Comparison of ENCODE assay signal across 8 cellular contexts in genomic region chr21:33642027-33642895, GRCh38. TPM values are rescaled to one million over a fixed set of nuclear protein-coding genes. Genes with fewer than 3 reads are reported as not detected.
DNase-seq lines count a peak whose midpoint lies in the region; ATAC-seq and TF ChIP-seq lines count a peak whose summit lies in the region.

TSS of gene ITSN1 (plus strand) at chr21:33642501. CDS start at chr21:33718829, 76,328 bp downstream.

- peak within 1 kb of the TSS; percentile 92 for H3K4me3 ChIP-seq in epithelial cell of proximal tubule (ENCODE audit: low read depth, low read length)

- TF ChIP-seq EP300 in Ishikawa (IDR thresholded peaks at IDR 0.05; ENCODE audit: borderline replicate concordance): no peak

- peaks cover 30% of the 10 kb centered on the region for H3K4me1 Mint-ChIP-seq in activated T-cell treated with anti-CD3 and anti-CD28 coated beads, Interleukin-2, amount 50 U/mL, for 24 hours (ENCODE audit: low read depth)

- H3K27me3 Mint-ChIP-seq in activated T-cell treated with anti-CD3 and anti-CD28 coated beads, Interleukin-2, amount 50 U/mL, for 24 hours: peaks cover 21% of the 10 kb centered on the region

- no peaks in the 10 kb centered on the region for H3K9me3 Mint-ChIP-seq in activated T-cell treated with anti-CD3 and anti-CD28 coated beads, Interleukin-2, amount 50 U/mL, for 24 hours

- peak within 1 kb of the TSS; percentile 97 for H3K27ac Mint-ChIP-seq in activated T-cell treated with anti-CD3 and anti-CD28 coated beads, Interleukin-2, amount 50 U/mL, for 24 hours

- peaks cover 15% of the 10 kb centered on the region for H3K36me3 Mint-ChIP-seq in activated T-cell treated with anti-CD3 and anti-CD28 coated beads, Interleukin-2, amount 50 U/mL, for 24 hours (ENCODE audit: low read depth)

- peak; percentile 100 for DNase-seq in DMS 273 (lab: John Stamatoyannopoulos, UW; ENCODE audit: unreplicated experiment)
- peak; percentile 97 for DNase-seq in OCI-M2 (lab: John Stamatoyannopoulos, UW; ENCODE audit: unreplicated experiment)
- peak; percentile 99 for DNase-seq in activated T-cell treated with anti-CD3 and anti-CD28 coated beads, Interleukin-2, amount 50 U/mL, for 24 hours
- DNase-seq in epithelial cell of proximal tubule (ENCODE audit: low read depth): peak; percentile 96
- peak; percentile 100 for DNase-seq in mucosa of gallbladder (ENCODE audit: low spot score)
- peak; percentile 99 for DNase-seq in stimulated activated CD8-positive, alpha-beta memory T cell treated with anti-CD3 and anti-CD28 coated beads, Interleukin-4, amount 100 ng/mL, for 24 hours (ENCODE audit: low read depth)

- TF ChIP-seq CTCF in epithelial cell of proximal tubule (conservative IDR thresholded peaks at IDR 0.05; ENCODE audit: low read depth, low read length): no peak

- peak within 1 kb of the TSS; percentile 93 for H3K4me3 Mint-ChIP-seq in activated T-cell treated with anti-CD3 and anti-CD28 coated beads, Interleukin-2, amount 50 U/mL, for 24 hours

- TF ChIP-seq RAD21 in Ishikawa (IDR thresholded peaks at IDR 0.05; ENCODE audit: low read depth): no peak

- peak; percentile 74 for ATAC-seq in GM21619 (IDR thresholded peaks at IDR 0.05; ENCODE audit: unreplicated experiment)

TF ChIP-seq in Ishikawa, 13 proteins besides CTCF, POLR2A, EP300 and RAD21:
- 0 out of 2 replicates have a peak, but pooled peaks have one; percentile 33 for TF ChIP-seq EGR1 (IDR thresholded peaks at IDR 0.05)
- TF ChIP-seq MAX (IDR thresholded peaks at IDR 0.05): peak; percentile 47; the same call in 1 of the 2 replicates
- no peak for TF ChIP-seq TEAD4 (IDR thresholded peaks at IDR 0.05)
- peak; percentile 10; the same call in 1 of the 2 replicates for TF ChIP-seq CREB1 (IDR thresholded peaks at IDR 0.05; ENCODE audit: low read depth)
- TF ChIP-seq ZBTB7A (IDR thresholded peaks at IDR 0.05; ENCODE audit: low read depth): no peak
- no peak for TF ChIP-seq REST (IDR thresholded peaks at IDR 0.05; ENCODE audit: low read depth)
- TF ChIP-seq TAF1 (IDR thresholded peaks at IDR 0.05; ENCODE audit: low read depth): peak; percentile 75; the same call in 1 of the 2 replicates
- TF ChIP-seq YY1 (IDR thresholded peaks at IDR 0.05; ENCODE audit: low read depth): 0 out of 2 replicates have a peak, but pooled peaks have one; percentile 42
- TF ChIP-seq FOXM1 (IDR thresholded peaks at IDR 0.05; ENCODE audit: borderline replicate concordance, low read depth): no peak

RNA-seq across cellular contexts. Expression of gene ITSN1, which starts in this region (rescaled TPM):
- 24.5 and 30.3 TPM in 2 replicates for total RNA-seq in epithelial cell of proximal tubule
- 48.0 TPM for total RNA-seq in mucosa of gallbladder

Comparison
In these comparisons a context has a peak if more than half of its experiments do, and no peak if none do; other contexts are left out.
1. Peak in every context shown above with its lines: DNase-seq, ATAC-seq and H3K4me3 ChIP-seq.